Comparison of ENCODE assay signal across 1 cellular context in the genomic region with DNA sequence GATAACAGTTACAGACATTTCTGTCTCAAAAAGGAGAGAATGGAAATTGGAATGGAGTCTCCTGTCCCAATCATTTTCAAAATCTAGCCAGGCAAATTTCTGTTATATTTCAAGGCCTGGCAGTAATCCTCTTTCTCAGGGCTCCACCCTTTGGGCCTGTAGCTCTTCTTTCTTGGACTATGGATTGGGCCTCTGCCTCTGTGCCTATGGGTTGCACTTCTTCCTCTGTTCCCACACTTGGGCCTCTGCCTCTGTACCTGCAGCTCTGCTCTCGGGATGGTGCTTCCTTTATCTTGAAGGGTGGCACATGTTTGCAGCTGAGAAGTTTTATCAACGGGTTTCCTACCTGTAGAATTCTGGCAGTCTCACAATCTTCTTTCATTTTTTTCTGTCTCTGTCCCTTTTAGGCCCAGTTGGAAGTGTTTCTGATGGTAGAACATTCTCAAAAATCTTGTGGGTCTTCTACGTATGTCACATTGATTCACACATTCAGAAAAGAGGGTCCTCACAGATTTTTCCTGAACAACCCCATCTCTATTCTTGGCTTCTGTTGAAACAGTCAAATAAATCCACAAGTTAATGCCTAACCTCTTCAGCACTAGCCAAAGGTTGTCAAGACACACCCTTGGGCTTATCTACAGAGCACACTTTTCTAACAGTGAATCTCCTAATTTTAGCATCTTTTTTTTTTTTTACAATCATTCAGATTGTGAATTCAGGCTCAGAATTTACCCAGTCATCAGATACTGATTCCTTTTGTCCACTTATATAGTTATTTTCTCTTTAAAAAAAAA.
TF ChIP-seq lines count a peak whose summit lies in the region.

No MANE protein-coding gene starts in this region.

TF ChIP-seq in HepG2, 621 proteins besides CTCF, POLR2A, EP300 and RAD21:
- TF ChIP-seq, protein P1, sequence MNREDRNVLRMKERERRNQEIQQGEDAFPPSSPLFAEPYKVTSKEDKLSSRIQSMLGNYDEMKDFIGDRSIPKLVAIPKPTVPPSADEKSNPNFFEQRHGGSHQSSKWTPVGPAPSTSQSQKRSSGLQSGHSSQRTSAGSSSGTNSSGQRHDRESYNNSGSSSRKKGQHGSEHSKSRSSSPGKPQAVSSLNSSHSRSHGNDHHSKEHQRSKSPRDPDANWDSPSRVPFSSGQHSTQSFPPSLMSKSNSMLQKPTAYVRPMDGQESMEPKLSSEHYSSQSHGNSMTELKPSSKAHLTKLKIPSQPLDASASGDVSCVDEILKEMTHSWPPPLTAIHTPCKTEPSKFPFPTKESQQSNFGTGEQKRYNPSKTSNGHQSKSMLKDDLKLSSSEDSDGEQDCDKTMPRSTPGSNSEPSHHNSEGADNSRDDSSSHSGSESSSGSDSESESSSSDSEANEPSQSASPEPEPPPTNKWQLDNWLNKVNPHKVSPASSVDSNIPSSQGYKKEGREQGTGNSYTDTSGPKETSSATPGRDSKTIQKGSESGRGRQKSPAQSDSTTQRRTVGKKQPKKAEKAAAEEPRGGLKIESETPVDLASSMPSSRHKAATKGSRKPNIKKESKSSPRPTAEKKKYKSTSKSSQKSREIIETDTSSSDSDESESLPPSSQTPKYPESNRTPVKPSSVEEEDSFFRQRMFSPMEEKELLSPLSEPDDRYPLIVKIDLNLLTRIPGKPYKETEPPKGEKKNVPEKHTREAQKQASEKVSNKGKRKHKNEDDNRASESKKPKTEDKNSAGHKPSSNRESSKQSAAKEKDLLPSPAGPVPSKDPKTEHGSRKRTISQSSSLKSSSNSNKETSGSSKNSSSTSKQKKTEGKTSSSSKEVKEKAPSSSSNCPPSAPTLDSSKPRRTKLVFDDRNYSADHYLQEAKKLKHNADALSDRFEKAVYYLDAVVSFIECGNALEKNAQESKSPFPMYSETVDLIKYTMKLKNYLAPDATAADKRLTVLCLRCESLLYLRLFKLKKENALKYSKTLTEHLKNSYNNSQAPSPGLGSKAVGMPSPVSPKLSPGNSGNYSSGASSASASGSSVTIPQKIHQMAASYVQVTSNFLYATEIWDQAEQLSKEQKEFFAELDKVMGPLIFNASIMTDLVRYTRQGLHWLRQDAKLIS (CRISPR knock-in tag; IDR thresholded peaks at IDR 0.05): no peak
- TF ChIP-seq IKZF1 (IDR thresholded peaks at IDR 0.05) (no peak), MYNN (CRISPR knock-in tag; IDR thresholded peaks at IDR 0.05; ENCODE audit: low read depth) (no peak), SPEN (CRISPR knock-in tag; IDR thresholded peaks at IDR 0.05; ENCODE audit: low read depth) (no peak), ZNF333 (CRISPR knock-in tag; IDR thresholded peaks at IDR 0.05; ENCODE audit: borderline replicate concordance) (no peak), MXI1 (IDR thresholded peaks at IDR 0.05; ENCODE audit: borderline replicate concordance, low read depth, low read length) (no peak), SMARCE1 (IDR thresholded peaks at IDR 0.05; ENCODE audit: borderline replicate concordance) (no peak), GABPB1 (CRISPR knock-in tag; IDR thresholded peaks at IDR 0.05) (no peak), ZNF205 (CRISPR knock-in tag; IDR thresholded peaks at IDR 0.05) (no peak), RBM39 (IDR thresholded peaks at IDR 0.05; ENCODE audit: low read depth, low read length, poor library complexity, severe bottlenecking) (no peak), NPAS2 (CRISPR knock-in tag; IDR thresholded peaks at IDR 0.05; ENCODE audit: borderline replicate concordance) (no peak), HOXA5 (CRISPR knock-in tag; IDR thresholded peaks at IDR 0.05) (no peak), ZNF672 (CRISPR knock-in tag; IDR thresholded peaks at IDR 0.05) (no peak), NR3C1 (CRISPR knock-in tag; IDR thresholded peaks at IDR 0.05) (no peak), ZNF24 (IDR thresholded peaks at IDR 0.05) (no peak)
- TF ChIP-seq, protein P2, sequence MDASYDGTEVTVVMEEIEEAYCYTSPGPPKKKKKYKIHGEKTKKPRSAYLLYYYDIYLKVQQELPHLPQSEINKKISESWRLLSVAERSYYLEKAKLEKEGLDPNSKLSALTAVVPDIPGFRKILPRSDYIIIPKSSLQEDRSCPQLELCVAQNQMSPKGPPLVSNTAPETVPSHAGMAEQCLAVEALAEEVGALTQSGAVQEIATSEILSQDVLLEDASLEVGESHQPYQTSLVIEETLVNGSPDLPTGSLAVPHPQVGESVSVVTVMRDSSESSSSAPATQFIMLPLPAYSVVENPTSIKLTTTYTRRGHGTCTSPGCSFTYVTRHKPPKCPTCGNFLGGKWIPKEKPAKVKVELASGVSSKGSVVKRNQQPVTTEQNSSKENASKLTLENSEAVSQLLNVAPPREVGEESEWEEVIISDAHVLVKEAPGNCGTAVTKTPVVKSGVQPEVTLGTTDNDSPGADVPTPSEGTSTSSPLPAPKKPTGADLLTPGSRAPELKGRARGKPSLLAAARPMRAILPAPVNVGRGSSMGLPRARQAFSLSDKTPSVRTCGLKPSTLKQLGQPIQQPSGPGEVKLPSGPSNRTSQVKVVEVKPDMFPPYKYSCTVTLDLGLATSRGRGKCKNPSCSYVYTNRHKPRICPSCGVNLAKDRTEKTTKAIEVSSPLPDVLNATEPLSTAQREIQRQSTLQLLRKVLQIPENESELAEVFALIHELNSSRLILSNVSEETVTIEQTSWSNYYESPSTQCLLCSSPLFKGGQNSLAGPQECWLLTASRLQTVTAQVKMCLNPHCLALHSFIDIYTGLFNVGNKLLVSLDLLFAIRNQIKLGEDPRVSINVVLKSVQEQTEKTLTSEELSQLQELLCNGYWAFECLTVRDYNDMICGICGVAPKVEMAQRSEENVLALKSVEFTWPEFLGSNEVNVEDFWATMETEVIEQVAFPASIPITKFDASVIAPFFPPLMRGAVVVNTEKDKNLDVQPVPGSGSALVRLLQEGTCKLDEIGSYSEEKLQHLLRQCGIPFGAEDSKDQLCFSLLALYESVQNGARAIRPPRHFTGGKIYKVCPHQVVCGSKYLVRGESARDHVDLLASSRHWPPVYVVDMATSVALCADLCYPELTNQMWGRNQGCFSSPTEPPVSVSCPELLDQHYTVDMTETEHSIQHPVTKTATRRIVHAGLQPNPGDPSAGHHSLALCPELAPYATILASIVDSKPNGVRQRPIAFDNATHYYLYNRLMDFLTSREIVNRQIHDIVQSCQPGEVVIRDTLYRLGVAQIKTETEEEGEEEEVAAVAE (CRISPR knock-in tag; IDR thresholded peaks at IDR 0.05; ENCODE audit: borderline replicate concordance): no peak
- TF ChIP-seq, protein P3, sequence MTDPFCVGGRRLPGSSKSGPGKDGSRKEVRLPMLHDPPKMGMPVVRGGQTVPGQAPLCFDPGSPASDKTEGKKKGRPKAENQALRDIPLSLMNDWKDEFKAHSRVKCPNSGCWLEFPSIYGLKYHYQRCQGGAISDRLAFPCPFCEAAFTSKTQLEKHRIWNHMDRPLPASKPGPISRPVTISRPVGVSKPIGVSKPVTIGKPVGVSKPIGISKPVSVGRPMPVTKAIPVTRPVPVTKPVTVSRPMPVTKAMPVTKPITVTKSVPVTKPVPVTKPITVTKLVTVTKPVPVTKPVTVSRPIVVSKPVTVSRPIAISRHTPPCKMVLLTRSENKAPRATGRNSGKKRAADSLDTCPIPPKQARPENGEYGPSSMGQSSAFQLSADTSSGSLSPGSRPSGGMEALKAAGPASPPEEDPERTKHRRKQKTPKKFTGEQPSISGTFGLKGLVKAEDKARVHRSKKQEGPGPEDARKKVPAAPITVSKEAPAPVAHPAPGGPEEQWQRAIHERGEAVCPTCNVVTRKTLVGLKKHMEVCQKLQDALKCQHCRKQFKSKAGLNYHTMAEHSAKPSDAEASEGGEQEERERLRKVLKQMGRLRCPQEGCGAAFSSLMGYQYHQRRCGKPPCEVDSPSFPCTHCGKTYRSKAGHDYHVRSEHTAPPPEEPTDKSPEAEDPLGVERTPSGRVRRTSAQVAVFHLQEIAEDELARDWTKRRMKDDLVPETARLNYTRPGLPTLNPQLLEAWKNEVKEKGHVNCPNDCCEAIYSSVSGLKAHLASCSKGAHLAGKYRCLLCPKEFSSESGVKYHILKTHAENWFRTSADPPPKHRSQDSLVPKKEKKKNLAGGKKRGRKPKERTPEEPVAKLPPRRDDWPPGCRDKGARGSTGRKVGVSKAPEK (CRISPR knock-in tag; IDR thresholded peaks at IDR 0.05; ENCODE audit: borderline replicate concordance): no peak
TF ChIP-seq in HepG2: peak in this region for 0.
